In genomic region chr14:80965041-80965440, GRCh38 we compare ENCODE assay signal across 1 cellular context.
TF ChIP-seq lines count a peak whose summit lies in the region.

No MANE protein-coding gene starts in this region.

TF ChIP-seq in GM23338, 12 proteins besides CTCF, POLR2A, EP300 and RAD21 (continued from another document):
- TF ChIP-seq, protein P1, sequence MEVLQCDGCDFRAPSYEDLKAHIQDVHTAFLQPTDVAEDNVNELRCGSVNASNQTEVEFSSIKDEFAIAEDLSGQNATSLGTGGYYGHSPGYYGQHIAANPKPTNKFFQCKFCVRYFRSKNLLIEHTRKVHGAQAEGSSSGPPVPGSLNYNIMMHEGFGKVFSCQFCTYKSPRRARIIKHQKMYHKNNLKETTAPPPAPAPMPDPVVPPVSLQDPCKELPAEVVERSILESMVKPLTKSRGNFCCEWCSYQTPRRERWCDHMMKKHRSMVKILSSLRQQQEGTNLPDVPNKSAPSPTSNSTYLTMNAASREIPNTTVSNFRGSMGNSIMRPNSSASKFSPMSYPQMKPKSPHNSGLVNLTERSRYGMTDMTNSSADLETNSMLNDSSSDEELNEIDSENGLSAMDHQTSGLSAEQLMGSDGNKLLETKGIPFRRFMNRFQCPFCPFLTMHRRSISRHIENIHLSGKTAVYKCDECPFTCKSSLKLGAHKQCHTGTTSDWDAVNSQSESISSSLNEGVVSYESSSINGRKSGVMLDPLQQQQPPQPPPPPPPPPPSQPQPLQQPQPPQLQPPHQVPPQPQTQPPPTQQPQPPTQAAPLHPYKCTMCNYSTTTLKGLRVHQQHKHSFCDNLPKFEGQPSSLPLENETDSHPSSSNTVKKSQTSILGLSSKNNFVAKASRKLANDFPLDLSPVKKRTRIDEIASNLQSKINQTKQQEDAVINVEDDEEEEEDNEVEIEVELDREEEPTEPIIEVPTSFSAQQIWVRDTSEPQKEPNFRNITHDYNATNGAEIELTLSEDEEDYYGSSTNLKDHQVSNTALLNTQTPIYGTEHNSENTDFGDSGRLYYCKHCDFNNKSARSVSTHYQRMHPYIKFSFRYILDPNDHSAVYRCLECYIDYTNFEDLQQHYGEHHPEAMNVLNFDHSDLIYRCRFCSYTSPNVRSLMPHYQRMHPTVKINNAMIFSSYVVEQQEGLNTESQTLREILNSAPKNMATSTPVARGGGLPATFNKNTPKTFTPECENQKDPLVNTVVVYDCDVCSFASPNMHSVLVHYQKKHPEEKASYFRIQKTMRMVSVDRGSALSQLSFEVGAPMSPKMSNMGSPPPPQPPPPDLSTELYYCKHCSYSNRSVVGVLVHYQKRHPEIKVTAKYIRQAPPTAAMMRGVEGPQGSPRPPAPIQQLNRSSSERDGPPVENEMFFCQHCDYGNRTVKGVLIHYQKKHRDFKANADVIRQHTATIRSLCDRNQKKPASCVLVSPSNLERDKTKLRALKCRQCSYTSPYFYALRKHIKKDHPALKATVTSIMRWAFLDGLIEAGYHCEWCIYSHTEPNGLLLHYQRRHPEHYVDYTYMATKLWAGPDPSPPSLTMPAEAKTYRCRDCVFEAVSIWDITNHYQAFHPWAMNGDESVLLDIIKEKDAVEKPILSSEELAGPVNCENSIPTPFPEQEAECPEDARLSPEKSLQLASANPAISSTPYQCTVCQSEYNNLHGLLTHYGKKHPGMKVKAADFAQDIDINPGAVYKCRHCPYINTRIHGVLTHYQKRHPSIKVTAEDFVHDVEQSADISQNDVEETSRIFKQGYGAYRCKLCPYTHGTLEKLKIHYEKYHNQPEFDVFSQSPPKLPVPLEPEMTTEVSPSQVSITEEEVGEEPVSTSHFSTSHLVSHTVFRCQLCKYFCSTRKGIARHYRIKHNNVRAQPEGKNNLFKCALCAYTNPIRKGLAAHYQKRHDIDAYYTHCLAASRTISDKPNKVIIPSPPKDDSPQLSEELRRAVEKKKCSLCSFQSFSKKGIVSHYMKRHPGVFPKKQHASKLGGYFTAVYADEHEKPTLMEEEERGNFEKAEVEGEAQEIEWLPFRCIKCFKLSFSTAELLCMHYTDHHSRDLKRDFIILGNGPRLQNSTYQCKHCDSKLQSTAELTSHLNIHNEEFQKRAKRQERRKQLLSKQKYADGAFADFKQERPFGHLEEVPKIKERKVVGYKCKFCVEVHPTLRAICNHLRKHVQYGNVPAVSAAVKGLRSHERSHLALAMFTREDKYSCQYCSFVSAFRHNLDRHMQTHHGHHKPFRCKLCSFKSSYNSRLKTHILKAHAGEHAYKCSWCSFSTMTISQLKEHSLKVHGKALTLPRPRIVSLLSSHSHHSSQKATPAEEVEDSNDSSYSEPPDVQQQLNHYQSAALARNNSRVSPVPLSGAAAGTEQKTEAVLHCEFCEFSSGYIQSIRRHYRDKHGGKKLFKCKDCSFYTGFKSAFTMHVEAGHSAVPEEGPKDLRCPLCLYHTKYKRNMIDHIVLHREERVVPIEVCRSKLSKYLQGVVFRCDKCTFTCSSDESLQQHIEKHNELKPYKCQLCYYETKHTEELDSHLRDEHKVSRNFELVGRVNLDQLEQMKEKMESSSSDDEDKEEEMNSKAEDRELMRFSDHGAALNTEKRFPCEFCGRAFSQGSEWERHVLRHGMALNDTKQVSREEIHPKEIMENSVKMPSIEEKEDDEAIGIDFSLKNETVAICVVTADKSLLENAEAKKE (CRISPR knock-in tag; IDR thresholded peaks at IDR 0.05), result no peak
- TF ChIP-seq, protein P2, sequence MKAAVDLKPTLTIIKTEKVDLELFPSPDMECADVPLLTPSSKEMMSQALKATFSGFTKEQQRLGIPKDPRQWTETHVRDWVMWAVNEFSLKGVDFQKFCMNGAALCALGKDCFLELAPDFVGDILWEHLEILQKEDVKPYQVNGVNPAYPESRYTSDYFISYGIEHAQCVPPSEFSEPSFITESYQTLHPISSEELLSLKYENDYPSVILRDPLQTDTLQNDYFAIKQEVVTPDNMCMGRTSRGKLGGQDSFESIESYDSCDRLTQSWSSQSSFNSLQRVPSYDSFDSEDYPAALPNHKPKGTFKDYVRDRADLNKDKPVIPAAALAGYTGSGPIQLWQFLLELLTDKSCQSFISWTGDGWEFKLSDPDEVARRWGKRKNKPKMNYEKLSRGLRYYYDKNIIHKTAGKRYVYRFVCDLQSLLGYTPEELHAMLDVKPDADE (IDR thresholded peaks at IDR 0.05), result no peak
- TF ChIP-seq NANOG (IDR thresholded peaks at IDR 0.05; ENCODE audit: borderline replicate concordance), result no peak
- no peak for TF ChIP-seq CREB1 (CRISPR knock-in tag; IDR thresholded peaks at IDR 0.05; ENCODE audit: low read depth)
- no peak for TF ChIP-seq ZNF331 (CRISPR knock-in tag; IDR thresholded peaks at IDR 0.05; ENCODE audit: low read depth)
- no peak for TF ChIP-seq EZH2phosphoT487 (IDR thresholded peaks at IDR 0.05; ENCODE audit: unreplicated experiment)
